19 cellular contexts compared by ENCODE assay signal in genomic region chr4:7166286-7166685, GRCh38. TPM values are rescaled to one million over a fixed set of nuclear protein-coding genes. Genes with fewer than 3 reads are reported as not detected.
"Had no signal": no experiment of that assay in that cellular context is flagged by ENCODE, and none has a peak within 500 bp of the region (broad histone marks: within the 10 kb centered on the region; RNA-seq: fewer than 3 reads in every experiment).

No MANE protein-coding gene starts in this region.

- H3K4me1 ChIP-seq: adrenal gland, foreskin keratinocyte, left ventricle myocardium inferior, prostate gland had no signal

- H3K27ac ChIP-seq: adrenal gland, body of pancreas, esophagus muscularis mucosa, foreskin keratinocyte, left ventricle myocardium inferior, neutrophil, ovary, prostate gland had no signal

- DNase-seq: activated CD4-positive, alpha-beta T cell treated with anti-CD3 and anti-CD28 coated beads, Interleukin-2, amount 10 ng/mL, durations not matched to agents 24 days and 14 days; activated CD8-positive, alpha-beta T cell treated with anti-CD3 and anti-CD28 coated beads for 36 hours; activated naive CD4-positive, alpha-beta T cell treated with anti-CD3 and anti-CD28 coated beads for 36 hours; activated naive CD8-positive, alpha-beta T cell treated with anti-CD3 and anti-CD28 coated beads for 36 hours; activated T-cell treated with anti-CD3 and anti-CD28 coated beads for 4 hours; body of pancreas; foreskin keratinocyte; left ventricle myocardium inferior; naive B cell; nephron progenitor cell; stimulated activated CD4-positive, alpha-beta T cell treated with anti-CD3 and anti-CD28 coated beads, Interleukin-2, amount 100 ng/mL, for 48 hours; T-helper 2 cell had no signal

- H3K4me3 ChIP-seq: adrenal gland, body of pancreas, esophagus muscularis mucosa, left ventricle myocardium inferior, ovary, prostate gland had no signal

- H3K27me3 ChIP-seq: adrenal gland, body of pancreas, esophagus muscularis mucosa, ovary had no signal

- ATAC-seq: activated CD8-positive, alpha-beta T cell treated with anti-CD3 and anti-CD28 coated beads for 36 hours; body of pancreas; stimulated activated effector memory CD8-positive, alpha-beta T cell treated with anti-CD3 and anti-CD28 coated beads, Interleukin-12 subunit alpha, Interleukin-12 subunit beta, amount 100 ng/mL, for 72 hours had no signal

- H3K36me3 ChIP-seq: adrenal gland, esophagus muscularis mucosa, left ventricle myocardium inferior, neutrophil, ovary, prostate gland had no signal

- H3K9me3 ChIP-seq: adrenal gland, body of pancreas, esophagus muscularis mucosa, left ventricle myocardium inferior, neutrophil, ovary, prostate gland had no signal

RNA-seq across cellular contexts. Expression of gene SORCS2, which starts 26.1 kb away (rescaled TPM):
- total RNA-seq: activated CD4-positive, alpha-beta T cell treated with anti-CD3 and anti-CD28 coated beads, Interleukin-2, amount 10 ng/mL, durations not matched to agents 24 days and 14 days; activated naive CD8-positive, alpha-beta T cell treated with anti-CD3 and anti-CD28 coated beads for 36 hours; activated T-helper 1 cell treated with anti-CD3 and anti-CD28 coated beads, Interleukin-12 subunit alpha, Interleukin-12 subunit beta, Interleukin-2, Interleukin-4 antibody, amounts not matched to agents 30 ng/mL and 10 ng/mL and 1 ng/mL, durations not matched to agents 14 hours and 24 hours and 36 hours had no signal
